Comparison of ENCODE assay signal across 1 cellular context in genomic region chr18:24837065-24837464, GRCh38.
TF ChIP-seq lines count a peak whose summit lies in the region.

No MANE protein-coding gene starts in this region.

TF ChIP-seq in HEK293, 187 proteins besides CTCF, POLR2A, EP300 and RAD21 (continued from another document and continues in another):
- peak; percentile 72; the same call in 1 of the 2 replicates for TF ChIP-seq PRDM4 (tag by site-specific recombination; IDR thresholded peaks at IDR 0.05)
- no peak for TF ChIP-seq ZNF221 (tag by site-specific recombination; IDR thresholded peaks at IDR 0.05; ENCODE audit: borderline replicate concordance)
- no peak for TF ChIP-seq ZNF549 (tag by site-specific recombination; IDR thresholded peaks at IDR 0.05)
- no peak for TF ChIP-seq REPIN1 (tag by site-specific recombination; IDR thresholded peaks at IDR 0.05; ENCODE audit: low read depth)
- no peak for TF ChIP-seq ZNF324 (tag by site-specific recombination; IDR thresholded peaks at IDR 0.05)
- TF ChIP-seq KLF8 (tag by site-specific recombination; IDR thresholded peaks at IDR 0.05) = peak; percentile 66
- TF ChIP-seq SALL2 (tag by site-specific recombination; IDR thresholded peaks at IDR 0.05; ENCODE audit: borderline replicate concordance) = no peak
- TF ChIP-seq ZNF555 (tag by site-specific recombination; conservative IDR thresholded peaks at IDR 0.05) = no peak
- TF ChIP-seq ZNF548 (tag by site-specific recombination; IDR thresholded peaks at IDR 0.05) = no peak
- no peak for TF ChIP-seq ZBTB7A (tag by site-specific recombination; IDR thresholded peaks at IDR 0.05; ENCODE audit: low read depth)
- TF ChIP-seq GLIS2 (tag by site-specific recombination; IDR thresholded peaks at IDR 0.05) = no peak
- TF ChIP-seq ZNF624 (tag by site-specific recombination; IDR thresholded peaks at IDR 0.05) = no peak
- no peak for TF ChIP-seq MEIS1 (CRISPR knock-in tag; IDR thresholded peaks at IDR 0.05; ENCODE audit: borderline replicate concordance)
- no peak for TF ChIP-seq TRIM28 (IDR thresholded peaks at IDR 0.05; ENCODE audit: borderline replicate concordance, low read length)
- TF ChIP-seq ZFP3 (tag by site-specific recombination; IDR thresholded peaks at IDR 0.05; ENCODE audit: low read depth) = no peak
- no peak for TF ChIP-seq ZFP37 (tag by site-specific recombination; IDR thresholded peaks at IDR 0.05)
- TF ChIP-seq ZNF626 (tag by site-specific recombination; IDR thresholded peaks at IDR 0.05) = no peak
- peak; percentile 74 for TF ChIP-seq ZFHX2 (tag by site-specific recombination; conservative IDR thresholded peaks at IDR 0.05)
- TF ChIP-seq ZNF639 (tag by site-specific recombination; IDR thresholded peaks at IDR 0.05) = no peak
- TF ChIP-seq ZNF544 (tag by site-specific recombination; IDR thresholded peaks at IDR 0.05) = no peak
- TF ChIP-seq SCRT1 (tag by site-specific recombination; IDR thresholded peaks at IDR 0.05; ENCODE audit: borderline replicate concordance) = 0 out of 2 replicates have a peak, but pooled peaks have one; percentile 9
- TF ChIP-seq ZXDB (tag by site-specific recombination; IDR thresholded peaks at IDR 0.05) = peak; percentile 93
- no peak for TF ChIP-seq ZNF174 (tag by site-specific recombination; IDR thresholded peaks at IDR 0.05)
- no peak for TF ChIP-seq HOXA7 (CRISPR knock-in tag; IDR thresholded peaks at IDR 0.05; ENCODE audit: borderline replicate concordance)
- no peak for TF ChIP-seq ZNF133 (tag by site-specific recombination; IDR thresholded peaks at IDR 0.05)
- peak; percentile 87; the same call in 1 of the 2 replicates for TF ChIP-seq PRDM10 (tag by site-specific recombination; IDR thresholded peaks at IDR 0.05)
- peak; percentile 99 for TF ChIP-seq SP7 (tag by site-specific recombination; IDR thresholded peaks at IDR 0.05)
- TF ChIP-seq SETDB1 (IDR thresholded peaks at IDR 0.05; ENCODE audit: insufficient read length, low read length) = no peak
- TF ChIP-seq ZNF600 (tag by site-specific recombination; IDR thresholded peaks at IDR 0.05) = no peak
- TF ChIP-seq ZNF558 (tag by site-specific recombination; IDR thresholded peaks at IDR 0.05) = 0 out of 2 replicates have a peak, but pooled peaks have one; percentile 21
- peak; percentile 92 for TF ChIP-seq WT1 (tag by site-specific recombination; IDR thresholded peaks at IDR 0.05)
- TF ChIP-seq PRDM6 (tag by site-specific recombination; IDR thresholded peaks at IDR 0.05) = peak; percentile 79
- 0 out of 2 replicates have a peak, but pooled peaks have one; percentile 24 for TF ChIP-seq ZNF280D (tag by site-specific recombination; IDR thresholded peaks at IDR 0.05)
- no peak for TF ChIP-seq ZNF785 (tag by site-specific recombination; IDR thresholded peaks at IDR 0.05)
- TF ChIP-seq ZNF449 (tag by site-specific recombination; IDR thresholded peaks at IDR 0.05) = no peak
- 0 out of 2 replicates have a peak, but pooled peaks have one; percentile 19 for TF ChIP-seq SP2 (tag by site-specific recombination; IDR thresholded peaks at IDR 0.05)
- no peak for TF ChIP-seq ZNF223 (tag by site-specific recombination; IDR thresholded peaks at IDR 0.05)
- no peak for TF ChIP-seq ZNF792 (tag by site-specific recombination; IDR thresholded peaks at IDR 0.05)
- TF ChIP-seq ZNF585B (tag by site-specific recombination; IDR thresholded peaks at IDR 0.05) = no peak
- no peak for TF ChIP-seq ZNF26 (tag by site-specific recombination; IDR thresholded peaks at IDR 0.05)
- no peak for TF ChIP-seq ZSCAN18 (tag by site-specific recombination; IDR thresholded peaks at IDR 0.05)
- TF ChIP-seq GLI4 (tag by site-specific recombination; IDR thresholded peaks at IDR 0.05) = no peak
- peak; percentile 32; the same call in 1 of the 2 replicates for TF ChIP-seq ZNF580 (tag by site-specific recombination; IDR thresholded peaks at IDR 0.05)
- TF ChIP-seq ZNF19 (tag by site-specific recombination; IDR thresholded peaks at IDR 0.05; ENCODE audit: low read depth) = no peak
- no peak for TF ChIP-seq ZNF146 (tag by site-specific recombination; IDR thresholded peaks at IDR 0.05)
- peak; percentile 52 for TF ChIP-seq ZBTB17 (tag by site-specific recombination; IDR thresholded peaks at IDR 0.05)
- TF ChIP-seq KLF17 (tag by site-specific recombination; IDR thresholded peaks at IDR 0.05) = no peak
- TF ChIP-seq ZNF157 (tag by site-specific recombination; IDR thresholded peaks at IDR 0.05) = no peak
